ENCODE assay signal across 8 cellular contexts in the genomic region with DNA sequence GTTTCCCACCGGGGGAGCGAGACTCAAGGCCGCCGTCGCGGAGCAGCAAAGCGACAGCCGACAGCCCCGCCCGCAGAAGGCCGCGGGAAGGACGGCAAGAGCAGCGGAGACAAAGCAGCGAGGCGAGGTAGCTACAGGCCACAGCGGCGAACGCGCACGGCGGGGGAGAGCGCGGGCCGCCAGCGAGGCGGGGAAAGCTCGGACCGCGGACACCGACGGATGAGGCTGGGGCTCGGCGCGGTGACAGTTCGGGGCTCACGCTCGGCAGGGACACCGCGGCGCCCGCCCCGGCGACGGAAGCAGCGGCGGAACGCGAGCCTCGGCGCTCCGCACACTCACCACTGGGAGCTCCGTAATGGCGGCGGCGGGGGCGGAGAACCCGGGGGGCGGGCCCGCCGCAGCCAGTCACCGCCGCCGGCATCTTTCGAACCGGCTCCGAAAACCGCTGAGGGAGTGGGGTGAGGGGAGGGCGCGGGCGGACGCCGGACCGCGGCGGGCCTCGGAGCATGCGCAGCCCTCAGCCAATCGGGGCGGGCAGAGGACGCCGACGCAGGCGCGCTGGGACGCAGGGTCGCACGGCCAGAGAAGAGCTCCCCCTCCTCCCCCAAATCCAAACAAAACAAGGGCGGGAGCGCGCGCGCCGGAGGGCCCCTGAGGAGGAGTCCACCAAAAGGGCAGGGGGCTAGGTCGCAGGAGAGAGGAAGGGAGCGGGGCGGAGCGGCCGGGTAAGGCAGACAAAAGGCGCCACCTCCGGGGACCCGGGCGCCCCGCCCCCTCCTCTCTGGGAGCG. TPM values are rescaled to one million over a fixed set of nuclear protein-coding genes. Genes with fewer than 3 reads are reported as not detected.
DNase-seq lines count a peak whose midpoint lies in the region; ATAC-seq and TF ChIP-seq lines count a peak whose summit lies in the region.

No MANE protein-coding gene starts in this region.

- no peaks in the 10 kb centered on the region for H3K27me3 Mint-ChIP-seq in activated T-helper 2 cell treated with anti-CD3 and anti-CD28 coated beads, Interferon-gamma antibody, Interleukin-2, Interleukin-4, amounts not matched to agents 10 μg/mL and 5 μg/mL and 100 μg/mL, durations not matched to agents 14 hours and 24 hours and 36 hours (ENCODE audit: low read depth)
- H3K27me3 Mint-ChIP-seq in natural killer cell (ENCODE audit: low read depth in 2 of 2): no peaks in the 10 kb centered on the region

- H3K27ac Mint-ChIP-seq in activated T-helper 2 cell treated with anti-CD3 and anti-CD28 coated beads, Interferon-gamma antibody, Interleukin-2, Interleukin-4, amounts not matched to agents 10 μg/mL and 5 μg/mL and 100 μg/mL, durations not matched to agents 14 hours and 24 hours and 36 hours: peak overlapping the region; percentile 98
- peak overlapping the region; percentile 97 to 98 for H3K27ac Mint-ChIP-seq in natural killer cell

- H3K9me3 Mint-ChIP-seq in activated T-helper 2 cell treated with anti-CD3 and anti-CD28 coated beads, Interferon-gamma antibody, Interleukin-2, Interleukin-4, amounts not matched to agents 10 μg/mL and 5 μg/mL and 100 μg/mL, durations not matched to agents 14 hours and 24 hours and 36 hours: no peaks in the 10 kb centered on the region
- no peaks in the 10 kb centered on the region for H3K9me3 Mint-ChIP-seq in natural killer cell

- peak overlapping the region; percentile 98 for H3K4me3 Mint-ChIP-seq in activated T-helper 2 cell treated with anti-CD3 and anti-CD28 coated beads, Interferon-gamma antibody, Interleukin-2, Interleukin-4, amounts not matched to agents 10 μg/mL and 5 μg/mL and 100 μg/mL, durations not matched to agents 14 hours and 24 hours and 36 hours (ENCODE audit: low read depth)
- peak overlapping the region; percentile 99 for H3K4me3 Mint-ChIP-seq in natural killer cell

- intact Hi-C loops in activated T-helper 2 cell treated with anti-CD3 and anti-CD28 coated beads, Interferon-gamma antibody, Interleukin-2, Interleukin-4, amounts not matched to agents 10 μg/mL and 5 μg/mL and 100 μg/mL, durations not matched to agents 14 hours and 24 hours and 36 hours (cut with micrococcal nuclease): loop anchor here (2.0 to 5.0 kb wide), 3 partner anchors 54 to 411 kb away; partner anchors contain the start of gene SH2D5
- intact Hi-C loops in natural killer cell (cut with micrococcal nuclease): loop anchor here (2.0 to 5.0 kb wide), 2 partner anchors 90 to 391 kb away; partner anchors contain the start of gene EIF4G3

- no peak for TF ChIP-seq CTCF in natural killer cell (IDR thresholded peaks at IDR 0.05)

- ATAC-seq in natural killer cell: peak; percentile 73 to 86 (median 78)

- peaks cover 25% of the 10 kb centered on the region for H3K4me1 Mint-ChIP-seq in activated T-helper 2 cell treated with anti-CD3 and anti-CD28 coated beads, Interferon-gamma antibody, Interleukin-2, Interleukin-4, amounts not matched to agents 10 μg/mL and 5 μg/mL and 100 μg/mL, durations not matched to agents 14 hours and 24 hours and 36 hours (ENCODE audit: low read depth)
- H3K4me1 Mint-ChIP-seq in natural killer cell: peaks cover 34 to 35% of the 10 kb centered on the region in 2 donors

- DNase-seq in Daoy (ENCODE audit: low read depth) (peak; percentile 99), GOT3 (lab: John Stamatoyannopoulos, UW) (peak; percentile 90), LHCN-M2 (ENCODE audit: low read depth) (peak; percentile 93), RPMI7951 (ENCODE audit: low read depth) (peak; percentile 93), fibroblast of peridontal ligament (ENCODE audit: extremely low read depth) (peak; percentile 90), natural killer cell (peak; percentile 93)
- DNase-seq in activated T-helper 2 cell treated with anti-CD3 and anti-CD28 coated beads, Interferon-gamma antibody, Interleukin-2, Interleukin-4, amounts not matched to agents 10 μg/mL and 5 μg/mL and 100 μg/mL, durations not matched to agents 14 hours and 24 hours and 36 hours (ENCODE audit: low spot score): peak; percentile 96
- peak; percentile 92 to 99 (median 92) for DNase-seq in stimulated activated naive CD4-positive, alpha-beta T cell (lab: John Stamatoyannopoulos, UW)

- peaks cover 16% of the 10 kb centered on the region for H3K36me3 Mint-ChIP-seq in activated T-helper 2 cell treated with anti-CD3 and anti-CD28 coated beads, Interferon-gamma antibody, Interleukin-2, Interleukin-4, amounts not matched to agents 10 μg/mL and 5 μg/mL and 100 μg/mL, durations not matched to agents 14 hours and 24 hours and 36 hours (ENCODE audit: low read depth)
- H3K36me3 Mint-ChIP-seq in natural killer cell: no peaks in the 10 kb centered on the region

RNA-seq across cellular contexts. Expression of gene HP1BP3, which starts 0.6 kb away (rescaled TPM):
- 143 and 153 TPM in 2 replicates for total RNA-seq in Daoy (2014; rRNA removed; shearing (Covaris generic))
- total RNA-seq in LHCN-M2 (2014; rRNA removed) (201 and 218 TPM in 2 replicates), natural killer cell (100 to 1,000 TPM; 243 to 296 (median 274) TPM)
- 77.4 TPM for polyA plus RNA-seq in LHCN-M2 (2012)
- total RNA-seq in RPMI7951 (2014; rRNA removed; shearing (Covaris generic)): 256 and 283 TPM in 2 replicates
- total RNA-seq in activated T-helper 2 cell treated with anti-CD3 and anti-CD28 coated beads, Interferon-gamma antibody, Interleukin-2, Interleukin-4, amounts not matched to agents 10 μg/mL and 5 μg/mL and 100 μg/mL, durations not matched to agents 14 hours and 24 hours and 36 hours: 253 and 267 TPM in 2 replicates

RNA-seq across cellular contexts. Expression of gene SH2D5, which starts 54.0 kb away (rescaled TPM):
- 1.3 and 2.2 TPM in 2 replicates for total RNA-seq in Daoy (2014; rRNA removed; shearing (Covaris generic))
- total RNA-seq in LHCN-M2 (2014; rRNA removed) (0.71 and 0.98 TPM in 2 replicates), natural killer cell (not detected)
- polyA plus RNA-seq in LHCN-M2 (2012): 5.3 TPM
- total RNA-seq in RPMI7951 (2014; rRNA removed; shearing (Covaris generic)): 0.20 and 0.24 TPM in 2 replicates
- 0.05 and 0.16 TPM in 2 replicates for total RNA-seq in activated T-helper 2 cell treated with anti-CD3 and anti-CD28 coated beads, Interferon-gamma antibody, Interleukin-2, Interleukin-4, amounts not matched to agents 10 μg/mL and 5 μg/mL and 100 μg/mL, durations not matched to agents 14 hours and 24 hours and 36 hours

Comparison
In these comparisons a context has a peak if more than half of its experiments do, and no peak if none do; other contexts are left out.
1. Peak in every context shown above with its lines: DNase-seq and ATAC-seq.